27 cellular contexts compared by ENCODE assay signal in genomic region chr12:111351026-111351425, GRCh38.
"Had no signal": no experiment of that assay in that cellular context is flagged by ENCODE, and none has a peak within 500 bp of the region (broad histone marks: within the 10 kb centered on the region; RNA-seq: fewer than 3 reads in every experiment).

No MANE protein-coding gene starts in this region.

- H3K27me3 ChIP-seq: ovary, sigmoid colon, suprapubic skin, testis, tibial artery, transverse colon, upper lobe of right lung, uterus had no signal

- H3K4me3 ChIP-seq: ovary, psoas muscle, sigmoid colon, suprapubic skin, testis, tibial artery, transverse colon, upper lobe of right lung, uterus had no signal

- FAIRE-seq: small intestine had no signal

- H3K4me1 ChIP-seq: parathyroid adenoma, psoas muscle, sigmoid colon, suprapubic skin, testis, tibial artery, transverse colon, upper lobe of right lung, uterus had no signal

- H3K27ac ChIP-seq: ovary, parathyroid adenoma, psoas muscle, sigmoid colon, suprapubic skin, testis, tibial artery, transverse colon, upper lobe of right lung, uterus had no signal

- H3K9ac ChIP-seq: parathyroid adenoma had no signal

- H2AFZ ChIP-seq: parathyroid adenoma had no signal

- H3K9me3 ChIP-seq: psoas muscle, testis, upper lobe of right lung, uterus had no signal

- H3K36me3 ChIP-seq: ovary, sigmoid colon, suprapubic skin, tibial artery, transverse colon, upper lobe of right lung, uterus had no signal

- H3K79me2 ChIP-seq: parathyroid adenoma had no signal

- DNase-seq: naive B cell; naive thymus-derived CD8-positive, alpha-beta T cell; nephron progenitor cell; occipital lobe; ovary; psoas muscle; right cardiac atrium; sigmoid colon; small intestine; stimulated activated CD4-positive, alpha-beta T cell treated with anti-CD3 and anti-CD28 coated beads, Interleukin-12 subunit alpha, Interleukin-12 subunit beta, amount 100 ng/mL, for 4 hours; stimulated activated CD4-positive, alpha-beta T cell treated with anti-CD3 and anti-CD28 coated beads, Interleukin-1b, Interleukin-23, amount 100 ng/mL, for 48 hours; stimulated activated CD4-positive, alpha-beta T cell treated with anti-CD3 and anti-CD28 coated beads, Interleukin-4, amount 100 ng/mL, for 1 hour; stimulated activated CD4-positive, alpha-beta T cell treated with anti-CD3 and anti-CD28 coated beads, Interleukin-4, amount 100 ng/mL, for 4 hours; stimulated activated CD8-positive, alpha-beta memory T cell treated with anti-CD3 and anti-CD28 coated beads, Interleukin-4, amount 100 ng/mL, for 48 hours; stimulated activated naive CD4-positive, alpha-beta T cell; stimulated activated naive CD8-positive, alpha-beta T cell treated with anti-CD3 and anti-CD28 coated beads, Interleukin-15, amount 100 ng/mL, for 72 hours; stimulated activated naive CD8-positive, alpha-beta T cell treated with anti-CD3 and anti-CD28 coated beads, Interleukin-15, Interleukin-2, amounts not matched to agents 100 U/mL and 50 U/mL, for 24 hours; substantia nigra; testis; tibial artery; transverse colon; upper lobe of right lung; uterus had no signal

- ATAC-seq: naive thymus-derived CD8-positive, alpha-beta T cell; natural killer cell treated with Interleukin-12 subunit alpha and Interleukin-12 subunit beta and Interleukin-15 and Interleukin-18, amount 100 ng/mL, for 72 hours; psoas muscle; right cardiac atrium; stimulated activated memory B cell treated with anti-CD40 and anti-IgM and Interleukin-4, amounts not matched to agents 10 μg/mL and 1 μg/mL and 100 μg/mL, for 72 hours; stimulated activated naive CD8-positive, alpha-beta T cell treated with anti-CD3 and anti-CD28 coated beads, Interleukin-15, amount 100 ng/mL, for 72 hours; stimulated activated naive CD8-positive, alpha-beta T cell treated with anti-CD3 and anti-CD28 coated beads, Interleukin-15, Interleukin-2, amounts not matched to agents 100 U/mL and 50 U/mL, for 24 hours; upper lobe of right lung had no signal
